Comparison of ENCODE assay signal across 10 cellular contexts in the genomic region with DNA sequence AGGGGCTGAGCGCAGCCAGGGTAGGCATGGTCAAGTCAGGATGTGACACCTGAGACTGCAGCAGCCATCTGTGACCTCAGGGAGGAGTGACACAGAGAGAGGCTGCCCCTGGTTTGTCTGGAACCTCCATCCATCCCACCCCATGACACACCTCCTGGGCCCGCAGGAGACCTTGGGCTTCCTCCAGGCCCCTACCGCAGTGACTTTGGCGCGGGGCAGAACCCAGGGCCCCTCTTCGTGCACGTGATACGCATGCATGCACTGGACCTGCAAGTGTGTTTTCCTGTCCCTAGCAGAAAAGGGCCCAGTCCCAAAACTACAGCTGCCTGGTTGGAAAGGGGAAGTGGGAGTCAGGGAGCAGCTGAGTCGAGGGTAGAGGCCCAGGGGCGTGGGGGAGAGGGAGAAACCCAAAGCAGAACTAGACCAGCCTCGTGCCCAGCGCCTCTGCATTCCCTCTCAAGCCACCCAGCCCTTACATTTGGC. TPM values are rescaled to one million over a fixed set of nuclear protein-coding genes. Genes with fewer than 3 reads are reported as not detected.
A peak's percentile ranks its signal among the peaks of the same experiment; 100 is the strongest.
DNase-seq lines count a peak whose midpoint lies in the region; ATAC-seq and TF ChIP-seq lines count a peak whose summit lies in the region.
"Had no signal": no experiment of that assay in that cellular context is flagged by ENCODE, and none has a peak within 500 bp of the region (broad histone marks: within the 10 kb centered on the region; RNA-seq: fewer than 3 reads in every experiment).

No MANE protein-coding gene starts in this region.

- peaks cover 10% of the 10 kb centered on the region for H3K36me3 Mint-ChIP-seq in stimulated activated effector memory CD8-positive, alpha-beta T cell treated with anti-CD3 and anti-CD28 coated beads, Interleukin-12 subunit alpha, Interleukin-12 subunit beta, amount 100 ng/mL, for 72 hours
- no peaks in the 10 kb centered on the region for H3K36me3 Mint-ChIP-seq in Caco-2 (ENCODE audit: insufficient read depth, unreplicated experiment)
- no peaks in the 10 kb centered on the region for H3K36me3 Mint-ChIP-seq in CD4-positive, alpha-beta memory T cell

- H3K4me3 Mint-ChIP-seq in stimulated activated effector memory CD8-positive, alpha-beta T cell treated with anti-CD3 and anti-CD28 coated beads, Interleukin-12 subunit alpha, Interleukin-12 subunit beta, amount 100 ng/mL, for 72 hours = peak overlapping the region; percentile 65
- H3K4me3 Mint-ChIP-seq in Caco-2 (ENCODE audit: unreplicated experiment) = no peak overlapping the region
- H3K4me3 Mint-ChIP-seq in CD4-positive, alpha-beta memory T cell = no peak overlapping the region
- H3K4me3 Mint-ChIP-seq: effector memory CD8-positive, alpha-beta T cell had no signal

- TF ChIP-seq CTCF in Caco-2 (IDR thresholded peaks at IDR 0.05; ENCODE audit: insufficient read depth in 1 of 2, low read depth in 1 of 2, low read length in 1 of 2, severe bottlenecking in 1 of 2, unreplicated experiment in 1 of 2) = no peak

- no TSS peak for BruUV-seq in Caco-2 (replicated peaks; lab: Mats Ljungman, UMichigan)

- POLR2A ChIA-PET in Caco-2 (lab: Charles Lee) = no interaction called here
- POLR2A ChIA-PET in CD4-positive, alpha-beta memory T cell (lab: Charles Lee; ENCODE audit: partially characterized antibody) = interaction anchor here (10.7 kb wide), 1 partner anchor 39 kb away, joined by 111 read pairs; no protein-coding TSS in a partner anchor

- H3K9me3 ChIP-seq in Caco-2 = no peaks in the 10 kb centered on the region
- no peaks in the 10 kb centered on the region for H3K9me3 ChIP-seq in CD4-positive, alpha-beta memory T cell (ENCODE audit: control insufficient read depth in 1 of 2, low read length in 2 of 2)

- DNase-seq in GM19238 (ENCODE audit: insufficient read length, low spot score) (peak; percentile 54), NOMO-1 treated with dmso at 0.1 percent for 144 hours (lab: John Stamatoyannopoulos, UW; ENCODE audit: unreplicated experiment) (peak; percentile 77), left cardiac atrium (peak; percentile 52), Caco-2 (no peak)
- DNase-seq in stimulated activated effector memory CD8-positive, alpha-beta T cell treated with anti-CD3 and anti-CD28 coated beads, Interleukin-12 subunit alpha, Interleukin-12 subunit beta, amount 100 ng/mL, for 72 hours (ENCODE audit: low spot score in 2 of 2) = no peak
- DNase-seq in CD4-positive, alpha-beta memory T cell = no peak
- DNase-seq in stimulated activated CD4-positive, alpha-beta T cell treated with anti-CD3 and anti-CD28 coated beads, Interleukin-2, amount 100 ng/mL, for 24 hours = no peak
- DNase-seq: activated gamma-delta T cell; effector memory CD8-positive, alpha-beta T cell; NCI-H2029 had no signal

- intact Hi-C loops in left cardiac atrium (cut with DNase I) (no loop called here), Caco-2 (cut with micrococcal nuclease; ENCODE audit: unreplicated experiment) (no loop called here)
- intact Hi-C loops in CD4-positive, alpha-beta memory T cell (cut with micrococcal nuclease) = no loop called here

- no peak overlapping the region for H3K4me3 ChIP-seq in Caco-2 (ENCODE audit: low read depth, low read length)
- H3K4me3 ChIP-seq in CD4-positive, alpha-beta memory T cell (ENCODE audit: low read length in 2 of 2) = no peak overlapping the region

- H3K27ac ChIP-seq in CD4-positive, alpha-beta memory T cell (ENCODE audit: low read depth, low read length) = no peak overlapping the region

- no peaks in the 10 kb centered on the region for H3K4me1 ChIP-seq in Caco-2
- peaks cover 12% of the 10 kb centered on the region for H3K4me1 ChIP-seq in CD4-positive, alpha-beta memory T cell (ENCODE audit: insufficient read depth, low read length)

- H3K27me3 ChIP-seq in Caco-2 (replicated peaks; ENCODE audit: control insufficient read depth, insufficient read depth, low read length) = no peaks in the 10 kb centered on the region; the same call in 1 of the 2 replicates
- H3K27me3 ChIP-seq in CD4-positive, alpha-beta memory T cell (ENCODE audit: insufficient read depth, low read length) = no peaks in the 10 kb centered on the region

- H3K9me3 Mint-ChIP-seq in stimulated activated effector memory CD8-positive, alpha-beta T cell treated with anti-CD3 and anti-CD28 coated beads, Interleukin-12 subunit alpha, Interleukin-12 subunit beta, amount 100 ng/mL, for 72 hours = peaks cover 2% of the 10 kb centered on the region
- no peaks in the 10 kb centered on the region for H3K9me3 Mint-ChIP-seq in Caco-2 (ENCODE audit: unreplicated experiment)
- H3K9me3 Mint-ChIP-seq in CD4-positive, alpha-beta memory T cell = peaks cover 0 to 2% (median 0%) of the 10 kb centered on the region in 8 donors
- H3K9me3 Mint-ChIP-seq: effector memory CD8-positive, alpha-beta T cell had no signal

- peak overlapping the region; percentile 93 for H3K27ac Mint-ChIP-seq in stimulated activated effector memory CD8-positive, alpha-beta T cell treated with anti-CD3 and anti-CD28 coated beads, Interleukin-12 subunit alpha, Interleukin-12 subunit beta, amount 100 ng/mL, for 72 hours
- no peak overlapping the region for H3K27ac Mint-ChIP-seq in Caco-2 (ENCODE audit: unreplicated experiment)
- peak overlapping the region in 2 of 7 donors; percentile 18 to 65 for H3K27ac Mint-ChIP-seq in CD4-positive, alpha-beta memory T cell

- H3K27me3 Mint-ChIP-seq in Caco-2 (ENCODE audit: insufficient read depth, unreplicated experiment) = peaks cover 14% of the 10 kb centered on the region
- H3K27me3 Mint-ChIP-seq in CD4-positive, alpha-beta memory T cell = peaks cover 0 to 2% of the 10 kb centered on the region in 2 donors
- H3K27me3 Mint-ChIP-seq: effector memory CD8-positive, alpha-beta T cell had no signal

- H3K4me1 Mint-ChIP-seq in stimulated activated effector memory CD8-positive, alpha-beta T cell treated with anti-CD3 and anti-CD28 coated beads, Interleukin-12 subunit alpha, Interleukin-12 subunit beta, amount 100 ng/mL, for 72 hours = peaks cover 95% of the 10 kb centered on the region
- H3K4me1 Mint-ChIP-seq in Caco-2 (ENCODE audit: low read depth, unreplicated experiment) = no peaks in the 10 kb centered on the region
- H3K4me1 Mint-ChIP-seq in CD4-positive, alpha-beta memory T cell = peaks cover 13 to 37% (median 16%) of the 10 kb centered on the region in 4 donors

- CTCF ChIA-PET in Caco-2 (lab: Charles Lee) = no interaction called here
- CTCF ChIA-PET in CD4-positive, alpha-beta memory T cell (lab: Charles Lee; ENCODE audit: partially characterized antibody) = no interaction called here

- H3K36me3 ChIP-seq in Caco-2 (ENCODE audit: control insufficient read depth, insufficient read depth, low read length) = no peaks in the 10 kb centered on the region
- no peaks in the 10 kb centered on the region for H3K36me3 ChIP-seq in CD4-positive, alpha-beta memory T cell (ENCODE audit: insufficient read depth, low read length)

- peak; percentile 62 to 78 for ATAC-seq in left cardiac atrium
- ATAC-seq in stimulated activated effector memory CD8-positive, alpha-beta T cell treated with anti-CD3 and anti-CD28 coated beads, Interleukin-12 subunit alpha, Interleukin-12 subunit beta, amount 100 ng/mL, for 72 hours = no peak
- ATAC-seq: effector memory CD8-positive, alpha-beta T cell had no signal

RNA-seq across cellular contexts. Expression of gene CYTH4, which starts 7.9 kb away (rescaled TPM):
- total RNA-seq in left cardiac atrium (10 to 100 TPM; 12.7 to 15.3 TPM), Caco-2 (2022) (not detected in 2 replicates)
- total RNA-seq in CD4-positive, alpha-beta memory T cell = 100 to 1,000 TPM; 169 to 177 TPM
- 10 to 100 TPM; 39.4 to 57.0 TPM for polyA plus RNA-seq in CD4-positive, alpha-beta memory T cell

RNA-seq across cellular contexts. Expression of gene RAC2, which starts 30.4 kb away (rescaled TPM):
- 10 to 100 TPM in 1 of 2 donors, 1 to 10 TPM in 1; 6.4 to 12.5 TPM for total RNA-seq in left cardiac atrium
- total RNA-seq in Caco-2 (2022) = 0.25 TPM in 1 of 2 replicates, not detected in the other
- 100 to 1,000 TPM; 304 to 318 TPM for total RNA-seq in CD4-positive, alpha-beta memory T cell
- 100 to 1,000 TPM; 724 to 917 TPM for polyA plus RNA-seq in CD4-positive, alpha-beta memory T cell

Comparison
In these comparisons a context has a peak if more than half of its experiments do, and no peak if none do; other contexts are left out.
1. DNase-seq: peak in GM19238 (single experiment), NOMO-1 treated with dmso at 0.1 percent for 144 hours (single experiment) and left cardiac atrium (single experiment); none in stimulated activated effector memory CD8-positive, alpha-beta T cell treated with anti-CD3 and anti-CD28 coated beads, Interleukin-12 subunit alpha, Interleukin-12 subunit beta, amount 100 ng/mL, for 72 hours (0 of 2), Caco-2 (0 of 2), CD4-positive, alpha-beta memory T cell (0 of 5) and stimulated activated CD4-positive, alpha-beta T cell treated with anti-CD3 and anti-CD28 coated beads, Interleukin-2, amount 100 ng/mL, for 24 hours (0 of 2).
2. RNA of gene CYTH4, which starts 7.9 kb away (total RNA-seq): 169 to 177 TPM in CD4-positive, alpha-beta memory T cell and 12.7 to 15.3 TPM in left cardiac atrium; not detected in Caco-2; every median in the first group is over 10 times any median in the second.
3. RNA of gene RAC2, which starts 30.4 kb away (total RNA-seq): 304 to 318 TPM in CD4-positive, alpha-beta memory T cell; 6.4 to 12.5 TPM in left cardiac atrium and 0.25 TPM in Caco-2; every median in the first group is over 10 times any median in the second.